16 cellular contexts compared by ENCODE assay signal in genomic region chr5:123429221-123429954, GRCh38. TPM values are rescaled to one million over a fixed set of nuclear protein-coding genes. Genes with fewer than 3 reads are reported as not detected.
DNase-seq lines count a peak whose midpoint lies in the region; ATAC-seq and TF ChIP-seq lines count a peak whose summit lies in the region.
"Had no signal": no experiment of that assay in that cellular context is flagged by ENCODE, and none has a peak within 500 bp of the region (broad histone marks: within the 10 kb centered on the region; RNA-seq: fewer than 3 reads in every experiment).

No MANE protein-coding gene starts in this region.

- 39% methylated on average over 3 of the region's 3 CpGs for WGBS in smooth muscle cell (ENCODE audit: low lambda C conversion rate)

- no peaks in the 10 kb centered on the region for H3K9me3 ChIP-seq in smooth muscle cell (replicated peaks; ENCODE audit: low read depth)
- H3K9me3 ChIP-seq: esophagus muscularis mucosa had no signal

- no peaks in the 10 kb centered on the region for H3K36me3 Mint-ChIP-seq in activated naive CD4-positive, alpha-beta T cell treated with anti-CD3 and anti-CD28 coated beads for 36 hours (ENCODE audit: low read depth)

- peaks cover 2% of the 10 kb centered on the region for H3K27me3 Mint-ChIP-seq in activated naive CD4-positive, alpha-beta T cell treated with anti-CD3 and anti-CD28 coated beads for 36 hours (ENCODE audit: low read depth)

- POLR2A ChIA-PET in RWPE1 (lab: Yijun Ruan, JAX; ENCODE audit: low non-redundant PET), result interaction anchor here (1.0 kb wide), 1 partner anchor 83 kb away, joined by 3 read pairs; the partner anchor contains the start of gene CSNK1G3

- H3K36me3 ChIP-seq in smooth muscle cell (ENCODE audit: low read depth), result no peaks in the 10 kb centered on the region
- H3K36me3 ChIP-seq: esophagus muscularis mucosa had no signal

- peaks cover 16% of the 10 kb centered on the region for H3K4me1 Mint-ChIP-seq in activated naive CD4-positive, alpha-beta T cell treated with anti-CD3 and anti-CD28 coated beads for 36 hours (ENCODE audit: low read depth)

- peak overlapping the region; percentile 52 for H3K4me2 ChIP-seq in smooth muscle cell

- H3K27me3 ChIP-seq in foreskin keratinocyte (no peaks in the 10 kb centered on the region), smooth muscle cell (ENCODE audit: low read depth) (no peaks in the 10 kb centered on the region)
- H3K27me3 ChIP-seq: esophagus muscularis mucosa had no signal

- no peak overlapping the region for H3K4me3 ChIP-seq in smooth muscle cell
- H3K4me3 ChIP-seq: esophagus muscularis mucosa had no signal

- intact Hi-C loops in activated naive CD4-positive, alpha-beta T cell treated with anti-CD3 and anti-CD28 coated beads for 36 hours (cut with micrococcal nuclease), result no loop called here

- H3K27ac ChIP-seq in RWPE1, result peak overlapping the region; percentile 99
- peak overlapping the region; percentile 7 for H3K27ac ChIP-seq in foreskin keratinocyte
- H3K27ac ChIP-seq in smooth muscle cell (ENCODE audit: low read depth), result peak overlapping the region; percentile 72
- H3K27ac ChIP-seq: esophagus muscularis mucosa had no signal

- H3F3A ChIP-seq in smooth muscle cell (ENCODE audit: low read depth), result peaks cover 8% of the 10 kb centered on the region

- DNase-seq in activated naive CD4-positive, alpha-beta T cell treated with anti-CD3 and anti-CD28 coated beads for 36 hours, result no peak
- DNase-seq in activated naive CD4-positive, alpha-beta T cell treated with Interleukin-2 at 50 U/mL for 16 hours, result no peak
- DNase-seq in RWPE1 (ENCODE audit: low spot score) (no peak), foreskin keratinocyte (peak in 1 of 2 donors; percentile 6), smooth muscle cell (lab: John Stamatoyannopoulos, UW; ENCODE audit: unreplicated experiment) (no peak), DMS79 (lab: John Stamatoyannopoulos, UW) (no peak), NCI-H1092 (lab: John Stamatoyannopoulos, UW) (no peak)
- DNase-seq: activated CD4-positive, alpha-beta T cell treated with anti-CD3 and anti-CD28 coated beads, Interleukin-2, amount 50 U/mL, for 4 hours; activated gamma-delta T cell treated with Interleukin-2 at 50 U/mL for 16 hours; cerebellar nuclear complex; DMS 273 treated with DMSO at 0.1 percent for 48 hours; hippocampal formation; KBM-7; NCI-H187 treated with DMSO at 0.1 percent for 48 hours had no signal

- H3K79me2 ChIP-seq in smooth muscle cell (ENCODE audit: low read depth), result no peaks in the 10 kb centered on the region

- peak overlapping the region; percentile 11 for H3K27ac Mint-ChIP-seq in activated naive CD4-positive, alpha-beta T cell treated with anti-CD3 and anti-CD28 coated beads for 36 hours

- peak overlapping the region; percentile 25 for H2AFZ ChIP-seq in smooth muscle cell (ENCODE audit: low read depth)

- no peak overlapping the region for H3K4me3 Mint-ChIP-seq in activated naive CD4-positive, alpha-beta T cell treated with anti-CD3 and anti-CD28 coated beads for 36 hours

- ATAC-seq in foreskin keratinocyte (peak; percentile 23), HG03175 (IDR thresholded peaks at IDR 0.05; ENCODE audit: unreplicated experiment) (no peak)

- H4K20me1 ChIP-seq in smooth muscle cell (ENCODE audit: low read depth), result no peaks in the 10 kb centered on the region

- H3K4me1 ChIP-seq in foreskin keratinocyte, result peaks cover 17% of the 10 kb centered on the region
- H3K4me1 ChIP-seq in smooth muscle cell (ENCODE audit: low read depth), result no peaks in the 10 kb centered on the region
- H3K4me1 ChIP-seq: esophagus muscularis mucosa had no signal

- TF ChIP-seq CTCF in RWPE1 (conservative IDR thresholded peaks at IDR 0.05; ENCODE audit: low read depth), result no peak
- TF ChIP-seq CTCF in foreskin keratinocyte (conservative IDR thresholded peaks at IDR 0.05), result no peak
- no peak for TF ChIP-seq CTCF in smooth muscle cell (IDR thresholded peaks at IDR 0.05; ENCODE audit: borderline replicate concordance, insufficient read depth, poor library complexity, severe bottlenecking)

- no peaks in the 10 kb centered on the region for H3K9me3 Mint-ChIP-seq in activated naive CD4-positive, alpha-beta T cell treated with anti-CD3 and anti-CD28 coated beads for 36 hours

- H3K9ac ChIP-seq in smooth muscle cell (ENCODE audit: low read depth), result no peak overlapping the region

- CTCF ChIA-PET in activated naive CD4-positive, alpha-beta T cell treated with anti-CD3 and anti-CD28 coated beads for 36 hours (lab: Charles Lee), result no interaction called here
- CTCF ChIA-PET in RWPE1 (lab: Yijun Ruan, JAX), result interaction anchor here (0.5 to 0.7 kb wide), 2 partner anchors 133 to 160 kb away, joined by 3 read pairs; no protein-coding TSS in a partner anchor

RNA-seq across cellular contexts. Expression of gene CEP120, which starts 6.2 kb away (rescaled TPM):
- 10 to 100 TPM; 39.2 to 39.5 TPM for total RNA-seq in activated naive CD4-positive, alpha-beta T cell treated with anti-CD3 and anti-CD28 coated beads for 36 hours
- 14.6 and 15.3 TPM in 2 replicates for total RNA-seq in foreskin keratinocyte
- 2.6 and 3.0 TPM in 2 replicates for polyA plus RNA-seq in foreskin keratinocyte
- 26.1 and 30.2 TPM in 2 replicates for total RNA-seq in smooth muscle cell
- polyA plus RNA-seq in smooth muscle cell, result 6.5 and 10.5 TPM in 2 replicates

Comparison
In these comparisons a context has a peak if more than half of its experiments do, and no peak if none do; other contexts are left out.
1. H3K27ac ChIP-seq: peak in every context shown above with its lines; median percentile 99 in RWPE1; 72 in smooth muscle cell; 7 in foreskin keratinocyte.